In genomic region chr15:63090502-63091286, GRCh38 we compare ENCODE assay signal across 1 cellular context.
TF ChIP-seq lines count a peak whose summit lies in the region.

No MANE protein-coding gene starts in this region.

TF ChIP-seq in HepG2, 621 proteins besides CTCF, POLR2A, EP300 and RAD21:
- TF ChIP-seq, protein P1, sequence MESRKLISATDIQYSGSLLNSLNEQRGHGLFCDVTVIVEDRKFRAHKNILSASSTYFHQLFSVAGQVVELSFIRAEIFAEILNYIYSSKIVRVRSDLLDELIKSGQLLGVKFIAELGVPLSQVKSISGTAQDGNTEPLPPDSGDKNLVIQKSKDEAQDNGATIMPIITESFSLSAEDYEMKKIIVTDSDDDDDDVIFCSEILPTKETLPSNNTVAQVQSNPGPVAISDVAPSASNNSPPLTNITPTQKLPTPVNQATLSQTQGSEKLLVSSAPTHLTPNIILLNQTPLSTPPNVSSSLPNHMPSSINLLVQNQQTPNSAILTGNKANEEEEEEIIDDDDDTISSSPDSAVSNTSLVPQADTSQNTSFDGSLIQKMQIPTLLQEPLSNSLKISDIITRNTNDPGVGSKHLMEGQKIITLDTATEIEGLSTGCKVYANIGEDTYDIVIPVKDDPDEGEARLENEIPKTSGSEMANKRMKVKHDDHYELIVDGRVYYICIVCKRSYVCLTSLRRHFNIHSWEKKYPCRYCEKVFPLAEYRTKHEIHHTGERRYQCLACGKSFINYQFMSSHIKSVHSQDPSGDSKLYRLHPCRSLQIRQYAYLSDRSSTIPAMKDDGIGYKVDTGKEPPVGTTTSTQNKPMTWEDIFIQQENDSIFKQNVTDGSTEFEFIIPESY (CRISPR knock-in tag; IDR thresholded peaks at IDR 0.05), result peak; percentile 59
- no peak for TF ChIP-seq ZNF670 (CRISPR knock-in tag; IDR thresholded peaks at IDR 0.05; ENCODE audit: borderline replicate concordance)
- TF ChIP-seq, protein P2, sequence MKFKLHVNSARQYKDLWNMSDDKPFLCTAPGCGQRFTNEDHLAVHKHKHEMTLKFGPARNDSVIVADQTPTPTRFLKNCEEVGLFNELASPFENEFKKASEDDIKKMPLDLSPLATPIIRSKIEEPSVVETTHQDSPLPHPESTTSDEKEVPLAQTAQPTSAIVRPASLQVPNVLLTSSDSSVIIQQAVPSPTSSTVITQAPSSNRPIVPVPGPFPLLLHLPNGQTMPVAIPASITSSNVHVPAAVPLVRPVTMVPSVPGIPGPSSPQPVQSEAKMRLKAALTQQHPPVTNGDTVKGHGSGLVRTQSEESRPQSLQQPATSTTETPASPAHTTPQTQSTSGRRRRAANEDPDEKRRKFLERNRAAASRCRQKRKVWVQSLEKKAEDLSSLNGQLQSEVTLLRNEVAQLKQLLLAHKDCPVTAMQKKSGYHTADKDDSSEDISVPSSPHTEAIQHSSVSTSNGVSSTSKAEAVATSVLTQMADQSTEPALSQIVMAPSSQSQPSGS (CRISPR knock-in tag; IDR thresholded peaks at IDR 0.05), result no peak
- TF ChIP-seq ZNF550 (CRISPR knock-in tag; IDR thresholded peaks at IDR 0.05; ENCODE audit: borderline replicate concordance), result no peak
- no peak for TF ChIP-seq ATF7 (IDR thresholded peaks at IDR 0.05)
- TF ChIP-seq ATF7 (CRISPR knock-in tag; IDR thresholded peaks at IDR 0.05), result no peak
- TF ChIP-seq FOXP1 (IDR thresholded peaks at IDR 0.05), result no peak
- TF ChIP-seq FOXP1 (CRISPR knock-in tag; IDR thresholded peaks at IDR 0.05), result no peak
- no peak for TF ChIP-seq ZFP37 (CRISPR knock-in tag; IDR thresholded peaks at IDR 0.05; ENCODE audit: borderline replicate concordance)
TF ChIP-seq in HepG2: peak in this region for 1.
